In genomic region chr1:198936371-198937083, GRCh38 we compare ENCODE assay signal across 8 cellular contexts.
DNase-seq lines count a peak whose midpoint lies in the region; ATAC-seq, FAIRE-seq and TF ChIP-seq lines count a peak whose summit lies in the region.

No MANE protein-coding gene starts in this region.

- in situ Hi-C loops in G401 (cut with HindIII; ENCODE audit: low sequenced_read_pairs): no loop called here

- peaks cover 0 to 3% of the 10 kb centered on the region in 2 experiments for H3K36me3 ChIP-seq in endothelial cell of umbilical vein (ENCODE audit: control insufficient read depth in 2 of 2, extremely low read depth in 1 of 2, insufficient read depth in 2 of 2, low read length in 2 of 2)

- TSS peak; percentile 66 for BruUV-seq in endothelial cell of umbilical vein (replicated peaks; lab: Mats Ljungman, UMichigan)

- peaks cover 54% of the 10 kb centered on the region for H3K79me2 ChIP-seq in endothelial cell of umbilical vein (ENCODE audit: control insufficient read depth, insufficient read depth, low read length)

- dilution Hi-C loops in endothelial cell of umbilical vein (cut with MboI; ENCODE audit: extremely low pct_ligation_motif_present, low sequenced_read_pairs): no loop called here

- no peak for ATAC-seq in GM21529 (IDR thresholded peaks at IDR 0.05; ENCODE audit: unreplicated experiment)
- no peak for ATAC-seq in GM18868 (IDR thresholded peaks at IDR 0.05; ENCODE audit: unreplicated experiment)

- H2AFZ ChIP-seq in endothelial cell of umbilical vein (ENCODE audit: low read depth, low read length): no peak overlapping the region

- no peaks in the 10 kb centered on the region for H3K9me3 ChIP-seq in endothelial cell of umbilical vein (replicated peaks; ENCODE audit: control insufficient read depth, insufficient read depth, low read length)

- CTCF ChIA-PET in RWPE1 (lab: Yijun Ruan, JAX) (interaction anchor here (0.6 to 1.4 kb wide), 9 partner anchors 31 to 319 kb away, joined by 3 to 5 read pairs (median 3); no protein-coding TSS in a partner anchor), endothelial cell of umbilical vein (lab: Charles Lee) (interaction anchor here (0.9 to 3.5 kb wide), 20 partner anchors 11 to 614 kb away, joined by 3 to 28 read pairs (median 4); no protein-coding TSS in a partner anchor)

- no peak for TF ChIP-seq POLR2A in endothelial cell of umbilical vein (IDR thresholded peaks at IDR 0.05; ENCODE audit: low read depth, low read length)

- intact Hi-C loops in endothelial cell of umbilical vein (cut with micrococcal nuclease): loop anchor here (1.0 to 10.0 kb wide), 7 partner anchors 55 to 921 kb away; partner anchors contain the start of gene NEK7

- no peaks in the 10 kb centered on the region for H3K36me3 Mint-ChIP-seq in nephron progenitor cell (ENCODE audit: low read depth)

- H3K4me3 Mint-ChIP-seq in nephron progenitor cell: peak overlapping the region; percentile 83

- no peak for FAIRE-seq in endothelial cell of umbilical vein (lab: Jason Lieb, UNC)

- H4K20me1 ChIP-seq in endothelial cell of umbilical vein (replicated peaks; ENCODE audit: control insufficient read depth, extremely low read depth, insufficient read depth, low read length): no peaks in the 10 kb centered on the region

- peak overlapping the region; percentile 63 to 99 (median 93) for H3K4me3 ChIP-seq in endothelial cell of umbilical vein (replicated peaks in 1 of 3; ENCODE audit: insufficient read depth in 1 of 3, low read depth in 1 of 3, low read length in 3 of 3)

- peaks cover 26% of the 10 kb centered on the region for H3K4me1 ChIP-seq in endothelial cell of umbilical vein (ENCODE audit: control insufficient read depth, extremely low read depth, insufficient read depth, low read length)

- H3K27ac ChIP-seq in 22Rv1 (peak overlapping the region; percentile 68), RWPE1 (no peak overlapping the region), endothelial cell of umbilical vein (ENCODE audit: insufficient read depth, low read depth, low read length) (peak overlapping the region; percentile 95)

- TF ChIP-seq CTCF in 22Rv1 (IDR thresholded peaks at IDR 0.05) (no peak), RWPE1 (conservative IDR thresholded peaks at IDR 0.05; ENCODE audit: low read depth) (no peak), endothelial cell of umbilical vein (IDR thresholded peaks at IDR 0.05; ENCODE audit: extremely low read depth in 1 of 2, insufficient read depth in 1 of 2, low read depth in 1 of 2, low read length in 2 of 2) (no peak), nephron progenitor cell (IDR thresholded peaks at IDR 0.05) (no peak)

- peaks cover 3% of the 10 kb centered on the region for H3K27me3 Mint-ChIP-seq in nephron progenitor cell (ENCODE audit: low read depth, poor library complexity)

- H3K9me3 Mint-ChIP-seq in nephron progenitor cell: no peaks in the 10 kb centered on the region

- no peaks in the 10 kb centered on the region for H3K9me1 ChIP-seq in endothelial cell of umbilical vein (replicated peaks; ENCODE audit: control insufficient read depth, extremely low read depth, insufficient read depth, low read length)

- peak overlapping the region; percentile 12 for H3K27ac Mint-ChIP-seq in nephron progenitor cell

- H3K9ac ChIP-seq in endothelial cell of umbilical vein (replicated peaks; ENCODE audit: extremely low read depth, insufficient read depth, low read length): peak overlapping the region; percentile 99

- POLR2A ChIA-PET in RWPE1 (lab: Yijun Ruan, JAX; ENCODE audit: low non-redundant PET): interaction anchor here (1.0 kb wide), 1 partner anchor 42 kb away, joined by 6 read pairs; no protein-coding TSS in a partner anchor
- POLR2A ChIA-PET in endothelial cell of umbilical vein (lab: Charles Lee): interaction anchor here (0.7 to 1.7 kb wide), 10 partner anchors 14 to 528 kb away, joined by 3 to 11 read pairs (median 4); no protein-coding TSS in a partner anchor

- peaks cover 20% of the 10 kb centered on the region for H3K4me1 Mint-ChIP-seq in nephron progenitor cell

- no peaks in the 10 kb centered on the region for H3K27me3 ChIP-seq in endothelial cell of umbilical vein (ENCODE audit: control insufficient read depth in 2 of 2, insufficient read depth in 2 of 2, low read length in 2 of 2)

- peak overlapping the region; percentile 95 for H3K4me2 ChIP-seq in endothelial cell of umbilical vein (ENCODE audit: insufficient read depth, low read length)

- DNase-seq in G401 (ENCODE audit: low spot score) (peak; percentile 65), RWPE1 (ENCODE audit: low spot score) (peak; percentile 51), endothelial cell of umbilical vein (ENCODE audit: low read depth, low spot score) (peak; percentile 72), nephron progenitor cell (no peak), DMS153 (lab: John Stamatoyannopoulos, UW) (no peak)

TF ChIP-seq in endothelial cell of umbilical vein, 7 proteins besides CTCF, POLR2A, EP300 and RAD21:
- TF ChIP-seq FOS (IDR thresholded peaks at IDR 0.05; ENCODE audit: borderline replicate concordance, insufficient read depth, low read length) (no peak), JUN (IDR thresholded peaks at IDR 0.05; ENCODE audit: borderline replicate concordance, insufficient read depth, insufficient read length, low read depth) (no peak), EZH2 (IDR thresholded peaks at IDR 0.05; ENCODE audit: borderline replicate concordance, low read depth, low read length, severe bottlenecking) (no peak), MYC (IDR thresholded peaks at IDR 0.05; ENCODE audit: low read depth, low read length) (no peak), MAX (IDR thresholded peaks at IDR 0.05; ENCODE audit: insufficient read depth, insufficient read length) (no peak), POLR2AphosphoS5 (IDR thresholded peaks at IDR 0.05; ENCODE audit: insufficient read depth, low read depth, low read length) (no peak), GATA2 (IDR thresholded peaks at IDR 0.05; ENCODE audit: insufficient read depth, insufficient read length, low read depth, low read length) (no peak)

Comparison
In these comparisons a context has a peak if more than half of its experiments do, and no peak if none do; other contexts are left out.
1. DNase-seq: peak in G401 (single experiment), RWPE1 (single experiment) and endothelial cell of umbilical vein (single experiment); none in nephron progenitor cell (single experiment) and DMS153 (single experiment).